Comparison of ENCODE assay signal across 20 cellular contexts in the genomic region with DNA sequence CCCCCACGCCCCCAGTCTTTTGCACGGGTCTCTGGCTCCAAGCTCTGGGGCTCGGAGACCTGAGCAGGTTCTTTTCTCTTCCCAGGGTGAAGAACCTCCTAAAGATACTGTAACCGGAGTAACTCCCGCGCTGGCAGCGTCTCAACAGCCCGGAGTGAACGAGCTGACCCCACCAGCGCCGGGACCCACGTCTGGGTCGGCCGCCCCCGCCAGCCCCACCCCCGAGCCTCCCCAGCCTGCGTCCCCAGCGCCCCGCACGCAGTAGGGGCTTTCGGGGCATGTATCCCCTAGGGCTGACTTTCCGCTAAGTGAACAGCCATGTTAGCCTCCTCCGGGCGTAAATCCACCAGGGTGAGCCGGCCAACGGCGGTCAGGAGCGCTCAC. TPM values are rescaled to one million over a fixed set of nuclear protein-coding genes. Genes with fewer than 3 reads are reported as not detected.
DNase-seq lines count a peak whose midpoint lies in the region; TF ChIP-seq lines count a peak whose summit lies in the region.
"Had no signal": no experiment of that assay in that cellular context is flagged by ENCODE, and none has a peak within 500 bp of the region (broad histone marks: within the 10 kb centered on the region; RNA-seq: fewer than 3 reads in every experiment).

No MANE protein-coding gene starts in this region.

- H3K4me3 ChIP-seq in A673 (ENCODE audit: low read depth, low read length, poor library complexity, severe bottlenecking) (peak overlapping the region; percentile 52), HUES64 (ENCODE audit: low read length) (peak overlapping the region; percentile 61), epithelial cell of proximal tubule (ENCODE audit: low read depth, low read length) (peak overlapping the region; percentile 58), neural progenitor cell (peak overlapping the region; percentile 79)

- H3K4me1 Mint-ChIP-seq in neural progenitor cell (peaks cover 4% of the 10 kb centered on the region), chondrocyte (ENCODE audit: low read depth) (no peaks in the 10 kb centered on the region)
- H3K4me1 Mint-ChIP-seq: activated CD4-positive, alpha-beta T cell treated with anti-CD3 and anti-CD28 coated beads, Interleukin-2, amount 10 ng/mL, durations not matched to agents 24 days and 14 days; activated naive CD8-positive, alpha-beta T cell treated with anti-CD3 and anti-CD28 coated beads, Interleukin-2, amount 10 ng/mL, durations not matched to agents 7 days and 5 days had no signal

- H3K36me3 Mint-ChIP-seq in neural progenitor cell (no peaks in the 10 kb centered on the region), chondrocyte (ENCODE audit: low read depth) (no peaks in the 10 kb centered on the region)
- H3K36me3 Mint-ChIP-seq: activated naive CD8-positive, alpha-beta T cell treated with anti-CD3 and anti-CD28 coated beads, Interleukin-2, amount 10 ng/mL, durations not matched to agents 7 days and 5 days had no signal

- WGBS in HUES64: 2% methylated on average over 28 of the region's 28 CpGs

- TF ChIP-seq CTCF in A673 (conservative IDR thresholded peaks at IDR 0.05; ENCODE audit: low read depth, low read length): no peak
- no peak for TF ChIP-seq CTCF in epithelial cell of proximal tubule (conservative IDR thresholded peaks at IDR 0.05; ENCODE audit: low read depth, low read length)
- TF ChIP-seq CTCF in neural progenitor cell (IDR thresholded peaks at IDR 0.05): no peak
- TF ChIP-seq CTCF in chondrocyte (IDR thresholded peaks at IDR 0.05): no peak

- H3K4me1 ChIP-seq in A673 (ENCODE audit: insufficient read depth, low read length, poor library complexity, severe bottlenecking): peaks cover 4% of the 10 kb centered on the region
- H3K4me1 ChIP-seq in HUES64 (ENCODE audit: insufficient read depth, low read length): peaks cover 8% of the 10 kb centered on the region; the same call in 1 of the 2 replicates
- H3K4me1 ChIP-seq in neural progenitor cell: peaks cover 23% of the 10 kb centered on the region
- H3K4me1 ChIP-seq: Caco-2 had no signal

- BruUV-seq in A673 (replicated peaks; lab: Mats Ljungman, UMichigan): no TSS peak

- CTCF ChIA-PET in A673 (lab: Charles Lee): no interaction called here

- no peak overlapping the region for H3K27ac Mint-ChIP-seq in neural progenitor cell
- H3K27ac Mint-ChIP-seq in chondrocyte (ENCODE audit: unreplicated experiment): no peak overlapping the region
- H3K27ac Mint-ChIP-seq: activated CD4-positive, alpha-beta T cell treated with anti-CD3 and anti-CD28 coated beads, Interleukin-2, amount 10 ng/mL, durations not matched to agents 24 days and 14 days; activated naive CD8-positive, alpha-beta T cell treated with anti-CD3 and anti-CD28 coated beads, Interleukin-2, amount 10 ng/mL, durations not matched to agents 7 days and 5 days had no signal

- no peak overlapping the region for H3K27ac ChIP-seq in A673 (ENCODE audit: low read depth, low read length, poor library complexity, severe bottlenecking)
- no peak overlapping the region for H3K27ac ChIP-seq in HUES64 (ENCODE audit: low read depth, low read length)
- no peak overlapping the region for H3K27ac ChIP-seq in neural progenitor cell
- H3K27ac ChIP-seq: epithelial cell of prostate, heart left ventricle, transverse colon had no signal

- H3K27me3 Mint-ChIP-seq in neural progenitor cell (ENCODE audit: insufficient read depth, low read depth) (peaks cover 18% of the 10 kb centered on the region), chondrocyte (ENCODE audit: low read depth) (peaks cover 39% of the 10 kb centered on the region)

- H3K79me2 ChIP-seq in neural progenitor cell (ENCODE audit: low read depth): no peaks in the 10 kb centered on the region

- H3K9me3 Mint-ChIP-seq in neural progenitor cell: no peaks in the 10 kb centered on the region
- H3K9me3 Mint-ChIP-seq in chondrocyte (ENCODE audit: low read depth): no peaks in the 10 kb centered on the region
- H3K9me3 Mint-ChIP-seq: activated CD4-positive, alpha-beta T cell treated with anti-CD3 and anti-CD28 coated beads, Interleukin-2, amount 10 ng/mL, durations not matched to agents 24 days and 14 days; activated naive CD8-positive, alpha-beta T cell treated with anti-CD3 and anti-CD28 coated beads, Interleukin-2, amount 10 ng/mL, durations not matched to agents 7 days and 5 days had no signal

- no peak for DNase-seq in A673 (ENCODE audit: low spot score)
- DNase-seq in epithelial cell of proximal tubule (ENCODE audit: low read depth): no peak
- DNase-seq in neural progenitor cell (ENCODE audit: low spot score): no peak
- no peak for DNase-seq in NCI-H1694 treated with DMSO at 0.1 percent for 48 hours (lab: John Stamatoyannopoulos, UW)
- DNase-seq in dedifferentiated amniotic fluid mesenchymal stem cell (ENCODE audit: extremely low spot score): no peak
- no peak for DNase-seq in chondrocyte (ENCODE audit: low spot score)
- DNase-seq in glomerular visceral epithelial cell (ENCODE audit: extremely low spot score): no peak
- DNase-seq: activated CD4-positive, alpha-beta T cell treated with anti-CD3 and anti-CD28 coated beads, Interleukin-2, amount 10 ng/mL, durations not matched to agents 24 days and 14 days; activated T-cell treated with anti-CD3 and anti-CD28 coated beads, Interleukin-2, amount 50 U/mL, for 1 hour; Caco-2; NCI-H187 treated with DMSO at 0.1 percent for 48 hours; NCI-H774; stimulated activated CD4-positive, alpha-beta T cell treated with anti-CD3 and anti-CD28 coated beads, Interleukin-2, amount 100 ng/mL, for 24 hours; transverse colon had no signal

- peaks cover 19% of the 10 kb centered on the region for H4K20me1 ChIP-seq in neural progenitor cell (ENCODE audit: low read depth)

- peak overlapping the region; percentile 98 for H3K4me2 ChIP-seq in neural progenitor cell

- no peaks in the 10 kb centered on the region for H3K27me3 ChIP-seq in A673 (replicated peaks; ENCODE audit: insufficient read depth, low read depth, low read length, poor library complexity)
- H3K27me3 ChIP-seq in HUES64 (ENCODE audit: insufficient read depth, low read length): peaks cover 47% of the 10 kb centered on the region
- peaks cover 50% of the 10 kb centered on the region for H3K27me3 ChIP-seq in neural progenitor cell

- H3K36me3 ChIP-seq in A673 (ENCODE audit: insufficient read depth, low read length, poor library complexity, severe bottlenecking) (no peaks in the 10 kb centered on the region), HUES64 (ENCODE audit: insufficient read depth, low read length) (no peaks in the 10 kb centered on the region), neural progenitor cell (no peaks in the 10 kb centered on the region)
- H3K36me3 ChIP-seq: heart left ventricle, transverse colon had no signal

- H3K4me3 Mint-ChIP-seq in neural progenitor cell (peak overlapping the region; percentile 83), chondrocyte (ENCODE audit: unreplicated experiment) (no peak overlapping the region)
- H3K4me3 Mint-ChIP-seq: activated CD4-positive, alpha-beta T cell treated with anti-CD3 and anti-CD28 coated beads, Interleukin-2, amount 10 ng/mL, durations not matched to agents 24 days and 14 days; activated naive CD8-positive, alpha-beta T cell treated with anti-CD3 and anti-CD28 coated beads, Interleukin-2, amount 10 ng/mL, durations not matched to agents 7 days and 5 days had no signal

- H3K9ac ChIP-seq in HUES64 (ENCODE audit: low read depth, low read length): no peak overlapping the region
- H3K9ac ChIP-seq in neural progenitor cell: no peak overlapping the region

- POLR2A ChIA-PET in A673 (lab: Charles Lee; ENCODE audit: low non-redundant PET): no interaction called here

- intact Hi-C loops in A673 (cut with micrococcal nuclease; ENCODE audit: unreplicated experiment): loop anchor here (5.0 kb wide), 1 partner anchor 173 kb away; no protein-coding TSS in a partner anchor

- peaks cover 23% of the 10 kb centered on the region for H3F3A ChIP-seq in neural progenitor cell (ENCODE audit: low read depth)

- no peak overlapping the region for H2AFZ ChIP-seq in neural progenitor cell (replicated peaks)

- no peaks in the 10 kb centered on the region for H3K9me3 ChIP-seq in A673 (ENCODE audit: low read depth, low read length, poor library complexity, severe bottlenecking)
- no peaks in the 10 kb centered on the region for H3K9me3 ChIP-seq in HUES64 (ENCODE audit: insufficient read depth, low read depth, low read length)
- no peaks in the 10 kb centered on the region for H3K9me3 ChIP-seq in neural progenitor cell (ENCODE audit: low read depth)
- H3K9me3 ChIP-seq: Caco-2, heart left ventricle, transverse colon had no signal

RNA-seq across cellular contexts. Expression of a gene that starts 0.8 kb away (rescaled TPM):
- total RNA-seq in A673 (2021) (0.59 TPM in 1 of 2 replicates, not detected in the other), epithelial cell of proximal tubule (not detected in 2 replicates), neural progenitor cell (ENCODE audit: low replicate concordance) (not detected in 2 replicates), chondrocyte (not detected in 3 replicates)
- polyA plus RNA-seq in HUES64 (2013, experiment 1 of 2): 0.10 TPM
- polyA plus RNA-seq in HUES64 (2013, experiment 2 of 2): not detected
- total RNA-seq: activated CD4-positive, alpha-beta T cell treated with anti-CD3 and anti-CD28 coated beads, Interleukin-2, amount 10 ng/mL, durations not matched to agents 24 days and 14 days; activated naive CD8-positive, alpha-beta T cell treated with anti-CD3 and anti-CD28 coated beads, Interleukin-2, amount 10 ng/mL, durations not matched to agents 7 days and 5 days; Caco-2; heart left ventricle; liver; Right ventricle myocardium superior; transverse colon had no signal
- polyA plus RNA-seq: heart left ventricle, liver had no signal
